Comparison of ENCODE assay signal across 1 cellular context in genomic region chr12:19482036-19482435, GRCh38.
TF ChIP-seq lines count a peak whose summit lies in the region.

No MANE protein-coding gene starts in this region.

TF ChIP-seq in GM12878, 131 proteins besides CTCF, POLR2A, EP300 and RAD21 (continued from another document):
- TF ChIP-seq E2F4 (IDR thresholded peaks at IDR 0.05; ENCODE audit: low read depth, low read length) (no peak), NR2C2 (IDR thresholded peaks at IDR 0.05; ENCODE audit: borderline replicate concordance, control insufficient read depth, insufficient read length, low read depth) (no peak), ASH2L (IDR thresholded peaks at IDR 0.05; ENCODE audit: borderline replicate concordance, low read depth) (no peak), SUZ12 (IDR thresholded peaks at IDR 0.05; ENCODE audit: unreplicated experiment) (no peak), STAT1 (conservative IDR thresholded peaks at IDR 0.05) (no peak), KAT2A (conservative IDR thresholded peaks at IDR 0.05; ENCODE audit: control insufficient read depth, low read depth, low read length) (no peak), CEBPZ (IDR thresholded peaks at IDR 0.05; ENCODE audit: low read depth, low read length) (no peak), POLR2AphosphoS2 (IDR thresholded peaks at IDR 0.05; ENCODE audit: low read depth, low read length) (no peak), NR2F1 (conservative IDR thresholded peaks at IDR 0.05) (no peak), RAD51 (IDR thresholded peaks at IDR 0.05) (no peak), BMI1 (IDR thresholded peaks at IDR 0.05; ENCODE audit: borderline replicate concordance) (no peak), LARP7 (IDR thresholded peaks at IDR 0.05) (no peak), POLR2AphosphoS5 (IDR thresholded peaks at IDR 0.05; ENCODE audit: low read length) (no peak)
- TF ChIP-seq, protein P1, sequence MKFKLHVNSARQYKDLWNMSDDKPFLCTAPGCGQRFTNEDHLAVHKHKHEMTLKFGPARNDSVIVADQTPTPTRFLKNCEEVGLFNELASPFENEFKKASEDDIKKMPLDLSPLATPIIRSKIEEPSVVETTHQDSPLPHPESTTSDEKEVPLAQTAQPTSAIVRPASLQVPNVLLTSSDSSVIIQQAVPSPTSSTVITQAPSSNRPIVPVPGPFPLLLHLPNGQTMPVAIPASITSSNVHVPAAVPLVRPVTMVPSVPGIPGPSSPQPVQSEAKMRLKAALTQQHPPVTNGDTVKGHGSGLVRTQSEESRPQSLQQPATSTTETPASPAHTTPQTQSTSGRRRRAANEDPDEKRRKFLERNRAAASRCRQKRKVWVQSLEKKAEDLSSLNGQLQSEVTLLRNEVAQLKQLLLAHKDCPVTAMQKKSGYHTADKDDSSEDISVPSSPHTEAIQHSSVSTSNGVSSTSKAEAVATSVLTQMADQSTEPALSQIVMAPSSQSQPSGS (IDR thresholded peaks at IDR 0.05; ENCODE audit: low read length) = no peak
